In genomic region chr7:92527300-92528187, GRCh38 we compare ENCODE assay signal across 8 cellular contexts. TPM values are rescaled to one million over a fixed set of nuclear protein-coding genes. Genes with fewer than 3 reads are reported as not detected.
DNase-seq lines count a peak whose midpoint lies in the region; ATAC-seq and TF ChIP-seq lines count a peak whose summit lies in the region.

No MANE protein-coding gene starts in this region.

- peak overlapping the region in 57 of 59 donors; percentile 34 to 96 (median 86) for H3K27ac ChIP-seq in dorsolateral prefrontal cortex
- peak overlapping the region; percentile 84 to 89 for H3K27ac ChIP-seq in lung (ENCODE audit: low read depth in 1 of 2, low read length in 1 of 2)

- H3K36me3 ChIP-seq in lung (ENCODE audit: control insufficient read depth in 2 of 2, insufficient read depth in 2 of 2, low read length in 2 of 2): peaks cover 8 to 11% of the 10 kb centered on the region in 2 donors

- TF ChIP-seq CTCF in dorsolateral prefrontal cortex (IDR thresholded peaks at IDR 0.05 in 54 of 56, conservative IDR thresholded peaks at IDR 0.05 in 2 of 56; ENCODE audit: low read depth in 1 of 56, partially characterized antibody in 56 of 56): peak in 4 of 56 donors; percentile 6 to 13 (median 10)
- no peak for TF ChIP-seq CTCF in lung (IDR thresholded peaks at IDR 0.05; ENCODE audit: control extremely low read depth, extremely low read depth)

- H3K4me3 ChIP-seq in dorsolateral prefrontal cortex (peak overlapping the region; percentile 65 to 100 (median 92)), lung (peak overlapping the region; percentile 96)

- DNase-seq in Right ventricle myocardium inferior (ENCODE audit: missing footprints): no peak
- DNase-seq in cardiac septum (ENCODE audit: low spot score): no peak
- peak; percentile 36 for DNase-seq in NCI-H510A treated with DMSO at 0.1 percent for 48 hours (lab: John Stamatoyannopoulos, UW)
- DNase-seq in activated CD4-positive, alpha-beta T cell treated with anti-CD3 and anti-CD28 coated beads, Interleukin-2, amount 50 U/mL, for 1 hour: peak; percentile 49
- DNase-seq in dorsolateral prefrontal cortex: peak in 8 of 10 donors; percentile 14 to 53 (median 40)
- DNase-seq in lung (ENCODE audit: low spot score): peak; percentile 30
- DNase-seq in stimulated activated CD4-positive, alpha-beta T cell treated with anti-CD3 and anti-CD28 coated beads, TNF-alpha, amount 100 ng/mL, for 48 hours (ENCODE audit: low read depth in 3 of 3): peak; percentile 29 to 41 (median 38)

- ATAC-seq in Right ventricle myocardium inferior (peak; percentile 41), HG03095 (IDR thresholded peaks at IDR 0.05; ENCODE audit: unreplicated experiment) (peak; percentile 34), lung (ENCODE audit: insufficient read depth, low FRiP score) (peak; percentile 22)

- intact Hi-C loops in Right ventricle myocardium inferior (cut with DNase I) (loop anchor here (5.0 to 10.0 kb wide), 3 partner anchors 60 to 307 kb away; partner anchors contain the start of gene CDK6), cardiac septum (cut with DNase I) (loop anchor here (1.0 kb wide), 1 partner anchor 63 kb away; the partner anchor contains the start of gene FAM133B), dorsolateral prefrontal cortex (cut with DNase I) (loop anchor here (1.0 kb wide), 2 partner anchors 62 to 63 kb away; partner anchors contain the start of gene FAM133B (in 1 of the 2))

- WGBS in lung, 2 donors: 0 to 1% methylated on average over 31 of the region's 31 CpGs

- H3K9me3 ChIP-seq in lung (ENCODE audit: control insufficient read depth in 2 of 2, insufficient read depth in 1 of 2, low read length in 1 of 2): no peaks in the 10 kb centered on the region

- H3K27me3 ChIP-seq in dorsolateral prefrontal cortex: no peaks in the 10 kb centered on the region
- H3K27me3 ChIP-seq in lung (ENCODE audit: control insufficient read depth, insufficient read depth): no peaks in the 10 kb centered on the region

- H3K4me1 ChIP-seq in lung (ENCODE audit: control insufficient read depth in 2 of 2, insufficient read depth in 2 of 2, low read length in 2 of 2): peaks cover 0 to 3% of the 10 kb centered on the region in 2 donors

RNA-seq across cellular contexts. Expression of gene PEX1, which starts 0.8 kb away (rescaled TPM):
- total RNA-seq in Right ventricle myocardium inferior (10.4 TPM), cardiac septum (13.9 TPM), dorsolateral prefrontal cortex (10 to 100 TPM; 15.0 to 36.6 (median 27.1) TPM), lung (10 to 100 TPM; 13.0 to 52.7 TPM)
- 10 to 100 TPM in 1 of 2 donors, 1 to 10 TPM in 1; 7.2 to 14.5 TPM for polyA plus RNA-seq in lung

RNA-seq across cellular contexts. Expression of gene RBM48, which starts 1.1 kb away (rescaled TPM):
- total RNA-seq in Right ventricle myocardium inferior (11.8 TPM), cardiac septum (9.7 TPM), dorsolateral prefrontal cortex (10 to 100 TPM; 21.9 to 54.7 (median 35.1) TPM), lung (10 to 100 TPM in 1 of 2 donors, 1 to 10 TPM in 1; 9.0 to 19.5 TPM)
- polyA plus RNA-seq in lung: 1 to 10 TPM; 6.2 to 7.4 TPM

RNA-seq across cellular contexts. Expression of gene ERVW-1, which starts 49.8 kb away (rescaled TPM):
- not detected for total RNA-seq in Right ventricle myocardium inferior
- total RNA-seq in cardiac septum: not detected
- total RNA-seq in dorsolateral prefrontal cortex: under 1 TPM in 5 of 120 experiments, not detected in 115; 0.13 to 0.86 (median 0.27) TPM
- total RNA-seq in lung: under 1 TPM in 1 of 2 donors, not detected in 1; 0.25 TPM
- under 1 TPM in 1 of 2 donors, not detected in 1; 0.04 TPM for polyA plus RNA-seq in lung

Comparison
In these comparisons a context has a peak if more than half of its experiments do, and no peak if none do; other contexts are left out.
1. DNase-seq: peak in NCI-H510A treated with DMSO at 0.1 percent for 48 hours (single experiment), activated CD4-positive, alpha-beta T cell treated with anti-CD3 and anti-CD28 coated beads, Interleukin-2, amount 50 U/mL, for 1 hour (single experiment), dorsolateral prefrontal cortex (8 of 10), lung (single experiment) and stimulated activated CD4-positive, alpha-beta T cell treated with anti-CD3 and anti-CD28 coated beads, TNF-alpha, amount 100 ng/mL, for 48 hours (3 of 3); none in Right ventricle myocardium inferior (single experiment) and cardiac septum (single experiment).
2. Peak in every context shown above with its lines, with median percentiles within 50 percentile points of each other: ATAC-seq.